16 cellular contexts compared by ENCODE assay signal in genomic region chr2:121856358-121856757, GRCh38.
A peak's percentile ranks its signal among the peaks of the same experiment; 100 is the strongest.
DNase-seq lines count a peak whose midpoint lies in the region; ATAC-seq, FAIRE-seq and TF ChIP-seq lines count a peak whose summit lies in the region.
"Had no signal": no experiment of that assay in that cellular context is flagged by ENCODE, and none has a peak within 500 bp of the region (broad histone marks: within the 10 kb centered on the region; RNA-seq: fewer than 3 reads in every experiment).

No MANE protein-coding gene starts in this region.

- H3K4me2 ChIP-seq in K562 (ENCODE audit: insufficient read depth, low read length) (no peak overlapping the region; the same call in 1 of the 2 replicates), MM.1S (ENCODE audit: low read depth, low read length) (no peak overlapping the region)
- H3K4me2 ChIP-seq: BLaER1 treated with 17β-estradiol and CSF1 and Interleukin-3, amounts not matched to agents 10 nM and 100 nM had no signal

- H3K4me3 ChIP-seq in left ventricle myocardium inferior (no peak overlapping the region), K562 (no peak overlapping the region), pancreas (no peak overlapping the region), MM.1S (ENCODE audit: low read length) (no peak overlapping the region)
- H3K4me3 ChIP-seq: BLaER1 treated with 17β-estradiol and CSF1 and Interleukin-3, amounts not matched to agents 10 nM and 100 nM had no signal

- FAIRE-seq in K562 (lab: Jason Lieb, UNC) = no peak
- FAIRE-seq in pancreas (lab: Jason Lieb, UNC) = no peak
- FAIRE-seq: HepG2, HTR-8/SVneo had no signal

- H3K9me3 ChIP-seq in left ventricle myocardium inferior (replicated peaks) (peaks cover 5% of the 10 kb centered on the region), K562 (replicated peaks; ENCODE audit: control insufficient read depth, insufficient read depth, low read depth, low read length) (no peaks in the 10 kb centered on the region), pancreas (no peaks in the 10 kb centered on the region), MM.1S (replicated peaks; ENCODE audit: insufficient read depth, low read length) (no peaks in the 10 kb centered on the region)

- intact Hi-C loops in Right ventricle myocardium superior (cut with DNase I) = no loop called here
- intact Hi-C loops in left ventricle myocardium inferior (cut with micrococcal nuclease) = no loop called here
- intact Hi-C loops in K562 (cut with micrococcal nuclease) = no loop called here
- intact Hi-C loops in pancreas (cut with DNase I) = no loop called here

- H3K36me3 ChIP-seq in left ventricle myocardium inferior (no peaks in the 10 kb centered on the region), K562 (ENCODE audit: control insufficient read depth, insufficient read depth, low read length) (no peaks in the 10 kb centered on the region), pancreas (no peaks in the 10 kb centered on the region), MM.1S (replicated peaks; ENCODE audit: insufficient read depth, low read length) (no peaks in the 10 kb centered on the region)
- H3K36me3 ChIP-seq: BLaER1 treated with 17β-estradiol and CSF1 and Interleukin-3, amounts not matched to agents 10 nM and 100 nM had no signal

- in situ Hi-C loops in K562 (cut with MboI) = no loop called here

- H3K9ac ChIP-seq in K562 (ENCODE audit: insufficient read depth in 1 of 2, low read depth in 2 of 2, low read length in 2 of 2) (no peak overlapping the region), MM.1S (ENCODE audit: low read length) (no peak overlapping the region)
- H3K9ac ChIP-seq: BLaER1 treated with 17β-estradiol and CSF1 and Interleukin-3, amounts not matched to agents 10 nM and 100 nM had no signal

- H3K9me2 ChIP-seq in MM.1S (replicated peaks; ENCODE audit: insufficient read depth, low read length) = no peaks in the 10 kb centered on the region

- POLR2A ChIA-PET in K562 (lab: Yijun Ruan, JAX) = interaction anchor here (1.0 kb wide), 1 partner anchor 10 kb away, joined by 4 read pairs; no protein-coding TSS in a partner anchor

- H3K9me1 ChIP-seq in K562 (ENCODE audit: control insufficient read depth, insufficient read depth, low read length) = no peaks in the 10 kb centered on the region

- H4K20me1 ChIP-seq in K562 (replicated peaks; ENCODE audit: control insufficient read depth, insufficient read depth, low read length) = no peaks in the 10 kb centered on the region
- no peaks in the 10 kb centered on the region for H4K20me1 ChIP-seq in MM.1S (ENCODE audit: insufficient read depth, low read length)
- H4K20me1 ChIP-seq: BLaER1 treated with 17β-estradiol and CSF1 and Interleukin-3, amounts not matched to agents 10 nM and 100 nM had no signal

- peak; percentile 86 for TF ChIP-seq EP300 in K562 (IDR thresholded peaks at IDR 0.05; ENCODE audit: low read length)

- peaks cover 5% of the 10 kb centered on the region for H3K27me3 ChIP-seq in left ventricle myocardium inferior (ENCODE audit: low read depth)
- H3K27me3 ChIP-seq in K562 (ENCODE audit: control insufficient read depth in 2 of 2, insufficient read depth in 2 of 2, low read length in 2 of 2) = peaks cover 0 to 3% of the 10 kb centered on the region in 2 experiments; a peak in 1 of 5 replicates
- no peaks in the 10 kb centered on the region for H3K27me3 ChIP-seq in pancreas
- H3K27me3 ChIP-seq in MM.1S (replicated peaks; ENCODE audit: insufficient read depth, low read length) = no peaks in the 10 kb centered on the region
- H3K27me3 ChIP-seq: BLaER1 treated with 17β-estradiol and CSF1 and Interleukin-3, amounts not matched to agents 10 nM and 100 nM had no signal

- H3K4me1 ChIP-seq in left ventricle myocardium inferior (peaks cover 18% of the 10 kb centered on the region), K562 (replicated peaks in 1 of 2; ENCODE audit: control insufficient read depth in 2 of 2, insufficient read depth in 2 of 2, low read length in 2 of 2) (peaks cover 0 to 12% of the 10 kb centered on the region in 2 experiments; a peak in 2 of 5 replicates), pancreas (peaks cover 0 to 2% (median 0%) of the 10 kb centered on the region in 3 donors), MM.1S (ENCODE audit: low read length) (no peaks in the 10 kb centered on the region)
- H3K4me1 ChIP-seq: BLaER1 treated with 17β-estradiol and CSF1 and Interleukin-3, amounts not matched to agents 10 nM and 100 nM had no signal

- CTCF ChIA-PET in K562 (lab: Yijun Ruan, JAX; ENCODE audit: low intra/inter-chr PET ratio) = no interaction called here

- no peaks in the 10 kb centered on the region for H3F3A ChIP-seq in MM.1S (ENCODE audit: insufficient read depth, low read length)

- no peak overlapping the region for H2AFZ ChIP-seq in K562 (ENCODE audit: low read depth, low read length)
- H2AFZ ChIP-seq in MM.1S (ENCODE audit: low read length) = no peak overlapping the region

- no peak for TF ChIP-seq CTCF in left ventricle myocardium inferior (IDR thresholded peaks at IDR 0.05; ENCODE audit: borderline replicate concordance)
- no peak for TF ChIP-seq CTCF in K562 (IDR thresholded peaks at IDR 0.05 in 2 of 3, conservative IDR thresholded peaks at IDR 0.05 in 1 of 3; ENCODE audit: insufficient read depth in 2 of 3, low read depth in 1 of 3, low read length in 3 of 3)
- TF ChIP-seq CTCF in pancreas (IDR thresholded peaks at IDR 0.05) = no peak
- no peak for TF ChIP-seq CTCF in MM.1S (IDR thresholded peaks at IDR 0.05; ENCODE audit: low read length)

- no TSS peak for BruUV-seq in K562 (replicated peaks; lab: Mats Ljungman, UMichigan)

- no peak for TF ChIP-seq RAD21 in K562 (CRISPR knock-in tag; conservative IDR thresholded peaks at IDR 0.05 in 1 of 2, IDR thresholded peaks at IDR 0.05 in 1 of 2)

- TF ChIP-seq POLR2A in K562 (conservative IDR thresholded peaks at IDR 0.05) = no peak

- DNase-seq in Right ventricle myocardium superior (no peak), left ventricle myocardium inferior (no peak), OCI-M1 (lab: John Stamatoyannopoulos, UW) (peak; percentile 89), K562 (ENCODE audit: extremely low read depth in 1 of 4, low spot score in 3 of 4) (peak in 2 of 4 experiments; percentile 38 to 63), pancreas (no peak), MM.1S (no peak)
- no peak for DNase-seq in stimulated activated CD4-positive, alpha-beta T cell treated with anti-CD3 and anti-CD28 coated beads, Interleukin-4, amount 100 ng/mL, for 1 hour
- DNase-seq: ACHN; CD4-positive, CD25-positive, alpha-beta regulatory T cell; DMS53; GF-D8; HCEC 1CT; HFFc6 had no signal

- H3K79me2 ChIP-seq in K562 (ENCODE audit: control insufficient read depth, insufficient read depth, low read length) = no peaks in the 10 kb centered on the region
- no peaks in the 10 kb centered on the region for H3K79me2 ChIP-seq in MM.1S (ENCODE audit: low read length)

- ATAC-seq in Right ventricle myocardium superior (ENCODE audit: poor library complexity) (peak; percentile 73), K562 (peak; percentile 73), pancreas (peak in 3 of 4 donors; percentile 56 to 84 (median 78))
- ATAC-seq: HepG2 had no signal

- WGBS in K562 (ENCODE audit: insufficient coverage, low coverage, missing lambda C conversion rate) = 0% methylated on average over 3 of the region's 3 CpGs
- 19 to 29% methylated on average over 3 of the region's 3 CpGs for WGBS in pancreas, 2 donors

- no peak overlapping the region for H3K27ac ChIP-seq in left ventricle myocardium inferior (replicated peaks)
- no peak overlapping the region for H3K27ac ChIP-seq in K562 (ENCODE audit: extremely low read depth, low read depth, low read length)
- H3K27ac ChIP-seq in pancreas = no peak overlapping the region
- H3K27ac ChIP-seq in MM.1S (ENCODE audit: low read length) = no peak overlapping the region
- H3K27ac ChIP-seq: BLaER1 treated with 17β-estradiol and CSF1 and Interleukin-3, amounts not matched to agents 10 nM and 100 nM had no signal

TF ChIP-seq in K562, 482 proteins besides CTCF, POLR2A, EP300 and RAD21 (continues in another document):
- no peak for TF ChIP-seq ZBTB9 (CRISPR knock-in tag; IDR thresholded peaks at IDR 0.05)
- TF ChIP-seq HES1 (IDR thresholded peaks at IDR 0.05; ENCODE audit: low read depth) = no peak
- no peak for TF ChIP-seq CHD4 (IDR thresholded peaks at IDR 0.05; ENCODE audit: insufficient read depth, insufficient replicate concordance, low read depth, low read length, poor library complexity, severe bottlenecking)
- TF ChIP-seq RBFOX2 (IDR thresholded peaks at IDR 0.05; ENCODE audit: low read depth, low read length) = no peak
- no peak for TF ChIP-seq ZEB2 (IDR thresholded peaks at IDR 0.05)
- no peak for TF ChIP-seq NR3C1 (CRISPR knock-in tag; IDR thresholded peaks at IDR 0.05)
- TF ChIP-seq DMBX1 (CRISPR knock-in tag; IDR thresholded peaks at IDR 0.05; ENCODE audit: borderline replicate concordance) = no peak
- TF ChIP-seq EHMT2 (IDR thresholded peaks at IDR 0.05) = no peak
- peak in 1 of 2 experiments; percentile 79; a peak in 2 of 4 replicates for TF ChIP-seq RCOR1 (IDR thresholded peaks at IDR 0.05; ENCODE audit: borderline replicate concordance in 1 of 2, low read depth in 2 of 2, low read length in 2 of 2)
- peak; percentile 92 for TF ChIP-seq TEAD4 (IDR thresholded peaks at IDR 0.05; ENCODE audit: low read length)
- TF ChIP-seq TEAD4 (CRISPR knock-in tag; IDR thresholded peaks at IDR 0.05; ENCODE audit: borderline replicate concordance) = no peak
- no peak for TF ChIP-seq ATF7 (IDR thresholded peaks at IDR 0.05)
- TF ChIP-seq TEAD1 (CRISPR knock-in tag; IDR thresholded peaks at IDR 0.05) = 0 out of 4 replicates have a peak, but pooled peaks of 1 of the 2 experiments have one; percentile 47
- TF ChIP-seq PHF20 (IDR thresholded peaks at IDR 0.05; ENCODE audit: partially characterized antibody) = no peak
- TF ChIP-seq NCOA2 (IDR thresholded peaks at IDR 0.05; ENCODE audit: partially characterized antibody in 2 of 2) = no peak
- no peak for TF ChIP-seq FOXA1 (IDR thresholded peaks at IDR 0.05; ENCODE audit: borderline replicate concordance)
- TF ChIP-seq KLF10 (CRISPR knock-in tag; IDR thresholded peaks at IDR 0.05) = no peak
